Comparison of ENCODE assay signal across 1 cellular context in the genomic region with DNA sequence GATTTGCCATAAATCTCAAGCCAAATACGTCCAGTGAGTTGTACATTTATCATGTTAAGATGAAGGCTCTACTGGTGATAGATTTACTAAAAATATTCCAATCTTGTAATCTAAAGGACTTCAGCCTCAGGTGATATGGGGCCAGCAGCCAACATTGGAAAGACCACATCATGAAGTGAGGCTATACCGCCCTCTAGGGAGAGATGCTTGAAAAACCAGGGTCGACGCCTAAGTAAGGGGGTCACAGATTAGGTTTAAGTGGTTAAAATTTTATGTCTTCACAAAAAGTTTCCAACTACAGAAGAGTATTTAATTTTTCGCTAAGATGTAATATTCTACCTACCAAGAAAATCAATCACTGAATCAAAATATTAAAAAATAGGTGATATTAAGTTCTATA.
TF ChIP-seq lines count a peak whose summit lies in the region.

No MANE protein-coding gene starts in this region.

TF ChIP-seq in H1, 55 proteins besides CTCF, POLR2A, EP300 and RAD21:
- TF ChIP-seq TAF7 (optimal IDR thresholded peaks at IDR 0.05; ENCODE audit: borderline replicate concordance, low read depth, low read length) (no peak), KDM5A (IDR thresholded peaks at IDR 0.05; ENCODE audit: low read length) (no peak), NANOG (IDR thresholded peaks at IDR 0.05; ENCODE audit: insufficient read depth, low read depth, low read length, poor library complexity, severe bottlenecking) (no peak), SRF (IDR thresholded peaks at IDR 0.05; ENCODE audit: low read depth, low read length) (no peak), KDM1A (IDR thresholded peaks at IDR 0.05; ENCODE audit: borderline replicate concordance, low read length) (no peak), MAFK (IDR thresholded peaks at IDR 0.05; ENCODE audit: low read depth, low read length) (no peak), KDM4A (IDR thresholded peaks at IDR 0.05; ENCODE audit: low read depth, low read length, severe bottlenecking) (no peak), SUZ12 (IDR thresholded peaks at IDR 0.05; ENCODE audit: low read length) (no peak), JUN (IDR thresholded peaks at IDR 0.05; ENCODE audit: low read depth, low read length) (no peak), SIX5 (IDR thresholded peaks at IDR 0.05; ENCODE audit: low read depth, low read length) (no peak), RBBP5 (IDR thresholded peaks at IDR 0.05; ENCODE audit: borderline replicate concordance, low read depth, low read length) (no peak), CHD1 (IDR thresholded peaks at IDR 0.05; ENCODE audit: low read depth, low read length) (no peak)
- TF ChIP-seq, protein P1, sequence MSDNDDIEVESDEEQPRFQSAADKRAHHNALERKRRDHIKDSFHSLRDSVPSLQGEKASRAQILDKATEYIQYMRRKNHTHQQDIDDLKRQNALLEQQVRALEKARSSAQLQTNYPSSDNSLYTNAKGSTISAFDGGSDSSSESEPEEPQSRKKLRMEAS (IDR thresholded peaks at IDR 0.05), result no peak
TF ChIP-seq in H1: peak in this region for 0.
